24 cellular contexts compared by ENCODE assay signal in the genomic region with DNA sequence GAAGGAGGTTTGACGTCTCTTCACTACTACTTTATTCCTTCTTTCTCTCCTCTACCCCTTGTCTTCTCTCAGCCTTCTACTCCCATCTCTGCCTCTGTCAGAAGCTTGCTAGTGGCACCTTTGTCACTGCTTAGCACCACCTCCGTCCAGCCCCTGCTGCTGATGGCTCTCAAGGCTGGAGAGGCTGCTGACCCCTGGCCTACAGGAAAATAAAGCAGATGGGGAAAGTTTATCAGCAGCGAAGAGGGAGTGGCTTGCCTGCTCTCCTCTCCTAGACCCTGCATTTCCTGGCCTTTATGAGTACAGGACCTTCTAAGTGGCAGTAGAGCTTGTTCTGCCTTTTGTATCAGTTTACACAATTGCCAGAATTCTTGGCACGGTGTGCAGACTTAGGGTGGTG. TPM values are rescaled to one million over a fixed set of nuclear protein-coding genes. Genes with fewer than 3 reads are reported as not detected.
"Had no signal": no experiment of that assay in that cellular context is flagged by ENCODE, and none has a peak within 500 bp of the region (broad histone marks: within the 10 kb centered on the region; RNA-seq: fewer than 3 reads in every experiment).

No MANE protein-coding gene starts in this region.

- H3K9me3 ChIP-seq: adrenal gland, SJCRH30, SK-N-SH had no signal

- H3K36me3 Mint-ChIP-seq: activated naive CD8-positive, alpha-beta T cell treated with anti-CD3 and anti-CD28 coated beads, Interleukin-2, amount 10 ng/mL, durations not matched to agents 7 days and 5 days; WTC11 had no signal

- ATAC-seq: activated CD8-positive, alpha-beta T cell treated with anti-CD3 and anti-CD28 coated beads, Interleukin-2, amount 10 ng/mL, durations not matched to agents 7 days and 5 days; WTC11 had no signal

- H3K4me3 ChIP-seq: adrenal gland, SJCRH30 had no signal

- DNase-seq: activated CD4-positive, alpha-beta T cell treated with anti-CD3 and anti-CD28 coated beads for 48 hours; activated CD4-positive, alpha-beta T cell treated with anti-CD3 and anti-CD28 coated beads, Interleukin-2, amount 50 U/mL, for 4 hours; activated CD4-positive, CD25-positive, alpha-beta regulatory T cell treated with anti-CD3 and anti-CD28 coated beads, Interleukin-2, amount 50 U/mL, for 72 hours; activated CD8-positive, alpha-beta memory T cell treated with anti-CD3 and anti-CD28 coated beads, Interleukin-2, amount 50 U/mL, for 48 hours; activated CD8-positive, alpha-beta T cell treated with anti-CD3 and anti-CD28 coated beads, Interleukin-2, amount 10 ng/mL, durations not matched to agents 7 days and 5 days; activated naive CD4-positive, alpha-beta T cell treated with anti-CD3 and anti-CD28 coated beads, Interleukin-2, amount 50 U/mL, for 16 hours; activated naive CD8-positive, alpha-beta T cell treated with anti-CD3 and anti-CD28 coated beads, Interleukin-2, amount 10 ng/mL, durations not matched to agents 7 days and 5 days; activated T-cell treated with anti-CD3 and anti-CD28 coated beads, Interleukin-2, amount 50 U/mL, for 1 hour; adrenal gland; anterior cingulate cortex; IMR-90; Kasumi-1; KBM-7; NCI-H146; NCI-H187 treated with DMSO at 0.1 percent for 48 hours; NCI-H2081 treated with DMSO at 0.1 percent for 48 hours; NCI-H2171 treated with DMSO at 0.1 percent for 48 hours; NCI-H226; NCI-H526; SJCRH30; SK-N-SH; T-helper 1 cell had no signal

- H3K27me3 ChIP-seq: adrenal gland, SJCRH30 had no signal

- H3K4me3 Mint-ChIP-seq: activated CD8-positive, alpha-beta T cell treated with anti-CD3 and anti-CD28 coated beads, Interleukin-2, amount 10 ng/mL, durations not matched to agents 7 days and 5 days; activated naive CD8-positive, alpha-beta T cell treated with anti-CD3 and anti-CD28 coated beads, Interleukin-2, amount 10 ng/mL, durations not matched to agents 7 days and 5 days; T-helper 2 cell treated with Interferon-gamma antibody and Interleukin-4, amounts not matched to agents 5 μg/mL and 100 μg/mL, for 36 hours; WTC11 had no signal

- H3K27ac Mint-ChIP-seq: activated CD8-positive, alpha-beta T cell treated with anti-CD3 and anti-CD28 coated beads, Interleukin-2, amount 10 ng/mL, durations not matched to agents 7 days and 5 days; activated naive CD8-positive, alpha-beta T cell treated with anti-CD3 and anti-CD28 coated beads, Interleukin-2, amount 10 ng/mL, durations not matched to agents 7 days and 5 days; T-helper 2 cell treated with Interferon-gamma antibody and Interleukin-4, amounts not matched to agents 5 μg/mL and 100 μg/mL, for 36 hours; WTC11 had no signal

- H3K4me1 Mint-ChIP-seq: activated naive CD8-positive, alpha-beta T cell treated with anti-CD3 and anti-CD28 coated beads, Interleukin-2, amount 10 ng/mL, durations not matched to agents 7 days and 5 days had no signal

- H3K27me3 Mint-ChIP-seq: activated naive CD8-positive, alpha-beta T cell treated with anti-CD3 and anti-CD28 coated beads, Interleukin-2, amount 10 ng/mL, durations not matched to agents 7 days and 5 days had no signal

- H3K9me3 Mint-ChIP-seq: activated naive CD8-positive, alpha-beta T cell treated with anti-CD3 and anti-CD28 coated beads, Interleukin-2, amount 10 ng/mL, durations not matched to agents 7 days and 5 days; T-helper 2 cell treated with Interferon-gamma antibody and Interleukin-4, amounts not matched to agents 5 μg/mL and 100 μg/mL, for 36 hours; WTC11 had no signal

- H3K27ac ChIP-seq: adrenal gland, SJCRH30 had no signal

RNA-seq across cellular contexts. Expression of a gene that starts 27.0 kb away (rescaled TPM):
- total RNA-seq: activated CD8-positive, alpha-beta T cell treated with anti-CD3 and anti-CD28 coated beads, Interleukin-2, amount 10 ng/mL, durations not matched to agents 7 days and 5 days; activated naive CD8-positive, alpha-beta T cell treated with anti-CD3 and anti-CD28 coated beads, Interleukin-2, amount 10 ng/mL, durations not matched to agents 7 days and 5 days had no signal
